8 cellular contexts compared by ENCODE assay signal in genomic region chr19:1383014-1383310, GRCh38. TPM values are rescaled to one million over a fixed set of nuclear protein-coding genes. Genes with fewer than 3 reads are reported as not detected.
DNase-seq lines count a peak whose midpoint lies in the region; ATAC-seq, FAIRE-seq and TF ChIP-seq lines count a peak whose summit lies in the region.

No MANE protein-coding gene starts in this region.

- intact Hi-C loops in CD14-positive monocyte (cut with micrococcal nuclease): loop anchor here (2.0 to 5.0 kb wide), 2 partner anchors 56 to 106 kb away; partner anchors contain the start of genes FAM174C (in 2 of the 2) and RPS15 (in 1 of the 2)
- intact Hi-C loops in natural killer cell (cut with micrococcal nuclease): loop anchor here (1.0 kb wide), 1 partner anchor 24 kb away; the partner anchor contains the start of gene DAZAP1

- DNase-seq in CD14-positive monocyte (ENCODE audit: low spot score) (no peak), astrocyte (ENCODE audit: low read depth) (peak; percentile 73), natural killer cell (no peak), osteoblast (ENCODE audit: insufficient read length, low spot score, missing footprints) (no peak), foreskin melanocyte (no peak), CD1c-positive myeloid dendritic cell (ENCODE audit: extremely low spot score) (no peak)

- peaks cover 1 to 15% (median 9%) of the 10 kb centered on the region in 3 donors for H3K27me3 Mint-ChIP-seq in CD14-positive monocyte (ENCODE audit: low read depth in 3 of 3)
- no peaks in the 10 kb centered on the region for H3K27me3 Mint-ChIP-seq in astrocyte (ENCODE audit: low read depth, unreplicated experiment)
- H3K27me3 Mint-ChIP-seq in natural killer cell (ENCODE audit: low read depth in 2 of 2): peaks cover 6% of the 10 kb centered on the region in 2 donors

- peaks cover 6 to 18% of the 10 kb centered on the region in 2 donors for H3K36me3 Mint-ChIP-seq in CD14-positive monocyte
- H3K36me3 Mint-ChIP-seq in astrocyte (ENCODE audit: low read depth, unreplicated experiment): no peaks in the 10 kb centered on the region
- H3K36me3 Mint-ChIP-seq in natural killer cell: no peaks in the 10 kb centered on the region

- no peaks in the 10 kb centered on the region for H3K9me3 ChIP-seq in HEK293 (ENCODE audit: control insufficient read depth, insufficient read depth, low read depth, low read length)
- no peaks in the 10 kb centered on the region for H3K9me3 ChIP-seq in astrocyte (ENCODE audit: insufficient read depth, low read depth, low read length)
- no peaks in the 10 kb centered on the region for H3K9me3 ChIP-seq in osteoblast (ENCODE audit: low read depth, low read length)

- H3K4me1 Mint-ChIP-seq in CD14-positive monocyte: peaks cover 20% of the 10 kb centered on the region
- peaks cover 3% of the 10 kb centered on the region for H3K4me1 Mint-ChIP-seq in astrocyte (ENCODE audit: low read depth, unreplicated experiment)
- H3K4me1 Mint-ChIP-seq in natural killer cell: peaks cover 17 to 31% of the 10 kb centered on the region in 2 donors

- no peaks in the 10 kb centered on the region for H3K27me3 ChIP-seq in astrocyte (ENCODE audit: insufficient read depth, low read length)
- no peaks in the 10 kb centered on the region for H3K27me3 ChIP-seq in osteoblast (ENCODE audit: insufficient read depth, low read length)

- H3K79me2 ChIP-seq in astrocyte (ENCODE audit: insufficient read depth, low read length) (peaks cover 31% of the 10 kb centered on the region), osteoblast (ENCODE audit: insufficient read depth, low read length) (peaks cover 29% of the 10 kb centered on the region)

- H3K9me3 Mint-ChIP-seq in CD14-positive monocyte: peaks cover 0 to 2% (median 0%) of the 10 kb centered on the region in 7 donors
- H3K9me3 Mint-ChIP-seq in astrocyte (ENCODE audit: unreplicated experiment): no peaks in the 10 kb centered on the region
- no peaks in the 10 kb centered on the region for H3K9me3 Mint-ChIP-seq in natural killer cell

- no peak for ATAC-seq in natural killer cell
- ATAC-seq in GM21367 (IDR thresholded peaks at IDR 0.05; ENCODE audit: unreplicated experiment): no peak

- H3K27ac Mint-ChIP-seq in CD14-positive monocyte (peak overlapping the region in 5 of 7 donors; percentile 66 to 96 (median 90)), astrocyte (ENCODE audit: unreplicated experiment) (peak overlapping the region; percentile 87), natural killer cell (peak overlapping the region; percentile 100)

- TF ChIP-seq CTCF in CD14-positive monocyte (IDR thresholded peaks at IDR 0.05): no peak
- TF ChIP-seq CTCF in HEK293 (tag by site-specific recombination; IDR thresholded peaks at IDR 0.05): no peak
- TF ChIP-seq CTCF in astrocyte (IDR thresholded peaks at IDR 0.05; ENCODE audit: insufficient read depth, low read depth, low read length): no peak
- TF ChIP-seq CTCF in natural killer cell (IDR thresholded peaks at IDR 0.05): no peak
- TF ChIP-seq CTCF in osteoblast (IDR thresholded peaks at IDR 0.05; ENCODE audit: extremely low read depth, low read depth, low read length): no peak

- peak overlapping the region; percentile 82 to 88 for H3K4me3 Mint-ChIP-seq in CD14-positive monocyte
- H3K4me3 Mint-ChIP-seq in astrocyte (ENCODE audit: unreplicated experiment): peak overlapping the region; percentile 86
- peak overlapping the region; percentile 97 for H3K4me3 Mint-ChIP-seq in natural killer cell

- POLR2A ChIA-PET in HEK293 (lab: Yijun Ruan, JAX): interaction anchor here (0.6 to 1.5 kb wide), 12 partner anchors 15 to 481 kb away, joined by 3 to 6 read pairs (median 4); partner anchors contain the start of genes CIRBP and FAM174C

- H3K4me2 ChIP-seq in astrocyte (ENCODE audit: low read length): no peak overlapping the region
- H3K4me2 ChIP-seq in osteoblast (ENCODE audit: insufficient read depth, low read length): no peak overlapping the region

- H3K4me3 ChIP-seq in HEK293 (ENCODE audit: low read depth, low read length): no peak overlapping the region
- no peak overlapping the region for H3K4me3 ChIP-seq in astrocyte (ENCODE audit: insufficient read depth, low read depth, low read length)
- no peak overlapping the region for H3K4me3 ChIP-seq in osteoblast (ENCODE audit: insufficient read depth, low read length)

- H4K20me1 ChIP-seq in astrocyte (ENCODE audit: insufficient read depth, low read length): peaks cover 24% of the 10 kb centered on the region
- no peaks in the 10 kb centered on the region for H4K20me1 ChIP-seq in osteoblast (ENCODE audit: insufficient read depth, low read length)

- FAIRE-seq in astrocyte (lab: Jason Lieb, UNC): peak; percentile 32

- H3K9ac ChIP-seq in astrocyte (ENCODE audit: low read length): no peak overlapping the region

- H2AFZ ChIP-seq in astrocyte (ENCODE audit: low read depth, low read length): no peak overlapping the region
- H2AFZ ChIP-seq in osteoblast (ENCODE audit: low read length): no peak overlapping the region

- no peak overlapping the region for H3K27ac ChIP-seq in HEK293 (ENCODE audit: extremely low read depth, low read depth, low read length)
- H3K27ac ChIP-seq in astrocyte (ENCODE audit: low read depth, low read length): no peak overlapping the region
- no peak overlapping the region for H3K27ac ChIP-seq in osteoblast (ENCODE audit: low read depth, low read length)

- CTCF ChIA-PET in HEK293 (lab: Yijun Ruan, JAX): interaction anchor here (0.6 to 2.1 kb wide), 7 partner anchors 10 to 117 kb away, joined by 3 to 13 read pairs (median 4); no protein-coding TSS in a partner anchor

- H3K4me1 ChIP-seq in HEK293 (ENCODE audit: control insufficient read depth, insufficient read depth, low read length) (0 out of 2 replicates have a peak, but pooled peaks cover 3% of the 10 kb centered on the region), astrocyte (ENCODE audit: insufficient read depth, low read length) (peaks cover 6% of the 10 kb centered on the region), osteoblast (ENCODE audit: insufficient read depth, low read length) (peaks cover 9% of the 10 kb centered on the region)

- H3K36me3 ChIP-seq in HEK293 (ENCODE audit: control insufficient read depth in 2 of 2, insufficient read depth in 1 of 2, low read length in 2 of 2) (peaks cover 0 to 11% of the 10 kb centered on the region in 2 experiments; a peak in 1 of 3 replicates), astrocyte (ENCODE audit: insufficient read depth, low read length) (no peaks in the 10 kb centered on the region), osteoblast (ENCODE audit: insufficient read depth, low read length) (no peaks in the 10 kb centered on the region)

TF ChIP-seq in HEK293, 187 proteins besides CTCF, POLR2A, EP300 and RAD21 (continues in another document):
- peak; percentile 93 for TF ChIP-seq ZBTB48 (tag by site-specific recombination; IDR thresholded peaks at IDR 0.05)
- TF ChIP-seq ZNF266 (tag by site-specific recombination; IDR thresholded peaks at IDR 0.05; ENCODE audit: low read depth): no peak
- no peak for TF ChIP-seq PRDM1 (tag by site-specific recombination; IDR thresholded peaks at IDR 0.05)
- TF ChIP-seq ZBTB20 (tag by site-specific recombination; IDR thresholded peaks at IDR 0.05): no peak
- no peak for TF ChIP-seq ZNF518A (tag by site-specific recombination; conservative IDR thresholded peaks at IDR 0.05; ENCODE audit: low read depth)

RNA-seq across cellular contexts. Expression of gene NDUFS7, which starts 0.7 kb away (rescaled TPM):
- polyA plus RNA-seq in CD14-positive monocyte: 100 to 1,000 TPM; 211 to 232 TPM
- total RNA-seq in astrocyte: 64.0 and 67.3 TPM in 2 replicates
- total RNA-seq in natural killer cell: 10 to 100 TPM; 60.8 to 67.9 (median 66.6) TPM
- 40.4 and 46.0 TPM in 2 replicates for total RNA-seq in osteoblast

RNA-seq across cellular contexts. Expression of gene GAMT, which starts 18.4 kb away (rescaled TPM):
- polyA plus RNA-seq in CD14-positive monocyte: under 1 TPM; 0.95 to 0.96 TPM
- total RNA-seq in astrocyte (34.1 and 35.9 TPM in 2 replicates), natural killer cell (1 to 10 TPM; 5.1 to 7.5 (median 7.1) TPM), osteoblast (25.0 and 29.2 TPM in 2 replicates)

RNA-seq across cellular contexts. Expression of gene DAZAP1, which starts 24.4 kb away (rescaled TPM):
- polyA plus RNA-seq in CD14-positive monocyte: 1 to 10 TPM; 3.3 to 4.2 TPM
- total RNA-seq in astrocyte (94.7 and 108 TPM in 2 replicates), natural killer cell (100 to 1,000 TPM; 166 to 207 (median 170) TPM), osteoblast (40.9 and 44.5 TPM in 2 replicates)

RNA-seq across cellular contexts. Expression of gene RPS15, which starts 55.2 kb away (rescaled TPM):
- polyA plus RNA-seq in CD14-positive monocyte: 1,000 to 10,000 TPM; 1,318 to 1,526 TPM
- total RNA-seq in astrocyte (973 and 1,045 TPM in 2 replicates), natural killer cell (100 to 1,000 TPM; 731 to 872 (median 837) TPM), osteoblast (304 and 318 TPM in 2 replicates)
